In genomic region chr12:25384954-25385216, GRCh38 we compare ENCODE assay signal across 8 cellular contexts.
DNase-seq lines count a peak whose midpoint lies in the region; ATAC-seq, FAIRE-seq and TF ChIP-seq lines count a peak whose summit lies in the region.

No MANE protein-coding gene starts in this region.

- no peaks in the 10 kb centered on the region for H3K27me3 ChIP-seq in right atrium auricular region
- no peaks in the 10 kb centered on the region for H3K27me3 ChIP-seq in bronchial epithelial cell (ENCODE audit: control insufficient read depth, insufficient read depth, low read length)
- no peaks in the 10 kb centered on the region for H3K27me3 ChIP-seq in mononuclear cell (ENCODE audit: insufficient read depth, low read length)
- no peaks in the 10 kb centered on the region for H3K27me3 ChIP-seq in aorta (ENCODE audit: control insufficient read depth in 1 of 2, insufficient read depth in 2 of 2, low read length in 1 of 2)

- H3K9me3 ChIP-seq in right atrium auricular region (no peaks in the 10 kb centered on the region), mononuclear cell (ENCODE audit: low read depth, low read length) (no peaks in the 10 kb centered on the region), aorta (ENCODE audit: control insufficient read depth, low read length) (no peaks in the 10 kb centered on the region)

- H3K4me1 ChIP-seq in right atrium auricular region, result no peaks in the 10 kb centered on the region
- H3K4me1 ChIP-seq in mononuclear cell (ENCODE audit: insufficient read depth, low read length), result peaks cover 32% of the 10 kb centered on the region
- no peaks in the 10 kb centered on the region for H3K4me1 ChIP-seq in aorta (ENCODE audit: control insufficient read depth in 1 of 2, insufficient read depth in 2 of 2, low read length in 2 of 2)

- TF ChIP-seq CTCF in right atrium auricular region (IDR thresholded peaks at IDR 0.05) (no peak), bronchial epithelial cell (IDR thresholded peaks at IDR 0.05; ENCODE audit: insufficient read depth, low read length, severe bottlenecking) (no peak)

- H3K36me3 ChIP-seq in right atrium auricular region (no peaks in the 10 kb centered on the region), bronchial epithelial cell (ENCODE audit: control insufficient read depth, insufficient read depth, low read length) (no peaks in the 10 kb centered on the region), aorta (ENCODE audit: control insufficient read depth in 1 of 2, insufficient read depth in 2 of 2, low read length in 1 of 2) (no peaks in the 10 kb centered on the region)

- ATAC-seq in left cardiac atrium (no peak), aorta (ENCODE audit: low FRiP score) (no peak)

- DNase-seq in right atrium auricular region (ENCODE audit: low spot score) (no peak), left cardiac atrium (no peak), bronchial epithelial cell (ENCODE audit: low read depth) (no peak), aorta (no peak), NCI-H1930 (lab: John Stamatoyannopoulos, UW) (no peak), GM19240 (ENCODE audit: insufficient read length, low spot score) (no peak)
- DNase-seq in NK-92 treated with Interleukin-12 subunit alpha and Interleukin-12 subunit beta, amount 100 ng/mL, for 24 hours (lab: John Stamatoyannopoulos, UW), result no peak

- 14 to 16% methylated on average over 9 of the region's 9 CpGs for WGBS in aorta, 2 donors

- FAIRE-seq in bronchial epithelial cell (lab: Jason Lieb, UNC), result peak; percentile 18

- intact Hi-C loops in left cardiac atrium (cut with DNase I), result no loop called here
- intact Hi-C loops in aorta (cut with DNase I), result no loop called here

- H3K27ac ChIP-seq in right atrium auricular region (peak overlapping the region; percentile 96 to 99), aorta (ENCODE audit: low read depth in 1 of 2, low read length in 2 of 2) (peak overlapping the region; percentile 97 to 100)

- H3K4me3 ChIP-seq in right atrium auricular region (peak overlapping the region; percentile 62 to 67), bronchial epithelial cell (ENCODE audit: low read depth, low read length) (peak overlapping the region; percentile 79), mononuclear cell (ENCODE audit: low read length) (peak overlapping the region; percentile 83), aorta (ENCODE audit: low read length in 2 of 2) (peak overlapping the region; percentile 65 to 74)
